ENCODE assay signal across 8 cellular contexts in the genomic region with DNA sequence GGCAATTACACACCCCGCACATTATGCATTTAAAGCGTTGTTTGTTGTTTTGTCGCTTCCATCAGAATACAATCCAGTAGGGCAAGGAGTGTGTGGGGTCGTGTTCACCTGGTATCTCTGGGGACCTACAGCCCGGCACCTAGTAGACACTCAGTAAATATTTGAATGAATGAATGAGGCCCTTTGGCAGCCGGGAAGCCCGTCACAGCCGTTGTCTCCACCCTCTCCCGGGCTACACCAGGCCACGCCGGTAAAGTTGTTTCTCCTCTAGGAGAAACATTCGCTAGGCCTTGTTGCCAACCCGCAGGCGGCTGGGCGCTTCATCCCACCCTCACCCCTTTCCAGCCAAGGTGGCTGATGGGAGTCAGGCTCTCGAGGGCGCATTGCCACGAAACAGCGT. TPM values are rescaled to one million over a fixed set of nuclear protein-coding genes. Genes with fewer than 3 reads are reported as not detected.
DNase-seq lines count a peak whose midpoint lies in the region; ATAC-seq and TF ChIP-seq lines count a peak whose summit lies in the region.

No MANE protein-coding gene starts in this region.

- peaks cover 0 to 9% of the 10 kb centered on the region in 2 donors for H3K4me1 ChIP-seq in breast epithelium
- peaks cover 20 to 47% (median 33%) of the 10 kb centered on the region in 4 donors for H3K4me1 ChIP-seq in transverse colon

- CTCF ChIA-PET in CD4-positive, alpha-beta T cell (lab: Charles Lee), result no interaction called here

- no peaks in the 10 kb centered on the region for H3K36me3 ChIP-seq in breast epithelium
- H3K36me3 ChIP-seq in transverse colon, result no peaks in the 10 kb centered on the region

- H3K9me3 ChIP-seq in CD4-positive, alpha-beta T cell (ENCODE audit: control insufficient read depth, low read length), result no peaks in the 10 kb centered on the region
- H3K9me3 ChIP-seq in breast epithelium (no peaks in the 10 kb centered on the region), transverse colon (no peaks in the 10 kb centered on the region)

- peak overlapping the region; percentile 65 for H3K27ac ChIP-seq in CD4-positive, alpha-beta T cell (ENCODE audit: low read depth, low read length)
- peak overlapping the region; percentile 95 to 100 for H3K27ac ChIP-seq in breast epithelium
- peak overlapping the region; percentile 97 to 99 (median 98) for H3K27ac ChIP-seq in transverse colon

- H3K4me3 Mint-ChIP-seq in CD4-positive, alpha-beta T cell, result peak overlapping the region; percentile 94

- no peaks in the 10 kb centered on the region for H3K9me3 Mint-ChIP-seq in CD4-positive, alpha-beta T cell

- H3K4me1 Mint-ChIP-seq in CD4-positive, alpha-beta T cell (ENCODE audit: low read depth), result peaks cover 27% of the 10 kb centered on the region

- peaks cover 6% of the 10 kb centered on the region for H3K36me3 Mint-ChIP-seq in CD4-positive, alpha-beta T cell (ENCODE audit: low read depth)

- intact Hi-C loops in CD4-positive, alpha-beta T cell (cut with DNase I, micrococcal nuclease), result loop anchor here (5.0 to 10.0 kb wide), 5 partner anchors 307 to 1469 kb away; a partner anchor contains a TSS
- intact Hi-C loops in breast epithelium (cut with DNase I; ENCODE audit: low total_unique reads) (loop anchor here (10.0 kb wide), 1 partner anchor 219 kb away; no protein-coding TSS in a partner anchor), lower leg skin (cut with DNase I; ENCODE audit: low total_unique reads) (no loop called here), transverse colon (cut with DNase I; ENCODE audit: low total_unique reads) (loop anchor here (5.0 kb wide), 1 partner anchor 892 kb away; no protein-coding TSS in a partner anchor)

- WGBS in lower leg skin, 2 donors, result 11 to 17% methylated on average over 12 to 19 of the region's 19 CpGs
- 11 to 18% methylated on average over 10 to 18 of the region's 19 CpGs for WGBS in transverse colon (ENCODE audit: low coverage in 1 of 2), 2 donors

- in situ Hi-C loops in transverse colon (cut with MboI; ENCODE audit: low pct_ligation_motif_present in 1 of 4, low pct_unique_long_range_greater_than_20kb in 1 of 4, low sequenced_read_pairs in 3 of 4), result loop anchor here (10.0 to 25.0 kb wide), 6 partner anchors 219 to 628 kb away; a partner anchor contains a TSS

- TF ChIP-seq POLR2A in breast epithelium (IDR thresholded peaks at IDR 0.05) (no peak), lower leg skin (IDR thresholded peaks at IDR 0.05) (no peak), transverse colon (IDR thresholded peaks at IDR 0.05) (no peak)

- no peak for DNase-seq in CD4-positive, alpha-beta T cell
- DNase-seq in LNCaP clone FGC (ENCODE audit: low read depth), result no peak
- peak in 1 of 2 donors; percentile 62 for DNase-seq in breast epithelium (ENCODE audit: low spot score in 2 of 2)
- DNase-seq in lower leg skin (ENCODE audit: low spot score in 2 of 2), result no peak
- DNase-seq in transverse colon, result no peak
- no peak for DNase-seq in superior temporal gyrus (ENCODE audit: extremely low spot score)
- no peak for DNase-seq in NOMO-1 treated with dmso at 0.1 percent for 144 hours (lab: John Stamatoyannopoulos, UW; ENCODE audit: unreplicated experiment)

- no peaks in the 10 kb centered on the region for H3K27me3 ChIP-seq in CD4-positive, alpha-beta T cell (ENCODE audit: control insufficient read depth, insufficient read depth, low read length)
- no peaks in the 10 kb centered on the region for H3K27me3 ChIP-seq in breast epithelium
- H3K27me3 ChIP-seq in transverse colon, result no peaks in the 10 kb centered on the region

- H3K4me3 ChIP-seq in LNCaP clone FGC (ENCODE audit: low read depth, low read length) (peak overlapping the region; percentile 64), breast epithelium (peak overlapping the region; percentile 93 to 98 (median 96)), lower leg skin (ENCODE audit: low read depth, poor library complexity, severe bottlenecking) (peak overlapping the region; percentile 59), transverse colon (peak overlapping the region; percentile 70 to 94 (median 82))

- POLR2A ChIA-PET in CD4-positive, alpha-beta T cell (lab: Charles Lee), result interaction anchor here (1.0 to 3.3 kb wide), 7 partner anchors 9 to 1458 kb away, joined by 3 to 33 read pairs (median 7); a partner anchor contains a TSS

- ATAC-seq in CD4-positive, alpha-beta T cell (ENCODE audit: poor library complexity), result no peak
- ATAC-seq in GM21576 (IDR thresholded peaks at IDR 0.05; ENCODE audit: unreplicated experiment), result peak; percentile 1

- no peak for TF ChIP-seq CTCF in CD4-positive, alpha-beta T cell (IDR thresholded peaks at IDR 0.05)
- TF ChIP-seq CTCF in LNCaP clone FGC (IDR thresholded peaks at IDR 0.05; ENCODE audit: control insufficient read depth, extremely low read depth, insufficient read depth), result no peak
- no peak for TF ChIP-seq CTCF in breast epithelium (IDR thresholded peaks at IDR 0.05)
- TF ChIP-seq CTCF in lower leg skin (IDR thresholded peaks at IDR 0.05), result no peak
- no peak for TF ChIP-seq CTCF in transverse colon (IDR thresholded peaks at IDR 0.05)

- no peak for TF ChIP-seq EP300 in transverse colon (IDR thresholded peaks at IDR 0.05; ENCODE audit: low read depth)

- peak overlapping the region; percentile 79 for H3K27ac Mint-ChIP-seq in CD4-positive, alpha-beta T cell

- H3K27me3 Mint-ChIP-seq in CD4-positive, alpha-beta T cell, result peaks cover 5% of the 10 kb centered on the region

RNA-seq across cellular contexts. Expression of a gene that starts 0.9 kb away (rescaled TPM):
- total RNA-seq in CD4-positive, alpha-beta T cell, result 1 to 10 TPM; 7.2 to 7.5 TPM
- total RNA-seq in breast epithelium, result 10 to 100 TPM; 28.8 to 46.9 (median 35.4) TPM
- total RNA-seq in lower leg skin, result 10 to 100 TPM; 24.1 to 46.2 (median 34.4) TPM
- 10 to 100 TPM in 3 of 4 donors, 1 to 10 TPM in 1; 8.0 to 27.6 (median 17.4) TPM for total RNA-seq in transverse colon
